Comparison of ENCODE assay signal across 10 cellular contexts in genomic region chr9:76904661-76905457, GRCh38. TPM values are rescaled to one million over a fixed set of nuclear protein-coding genes. Genes with fewer than 3 reads are reported as not detected.
A peak's percentile ranks its signal among the peaks of the same experiment; 100 is the strongest.
DNase-seq lines count a peak whose midpoint lies in the region; ATAC-seq and TF ChIP-seq lines count a peak whose summit lies in the region.
"Had no signal": no experiment of that assay in that cellular context is flagged by ENCODE, and none has a peak within 500 bp of the region (broad histone marks: within the 10 kb centered on the region; RNA-seq: fewer than 3 reads in every experiment).

No MANE protein-coding gene starts in this region.

- peaks cover 32% of the 10 kb centered on the region for H3K4me1 ChIP-seq in stomach smooth muscle (ENCODE audit: control insufficient read depth, insufficient read depth, low read length)

- H3K4me3 ChIP-seq in Jurkat, Clone E6-1 (ENCODE audit: low read length): no peak overlapping the region
- H3K4me3 ChIP-seq in astrocyte of the spinal cord (ENCODE audit: low read depth, low read length): peak overlapping the region; percentile 55
- H3K4me3 ChIP-seq in stomach smooth muscle (ENCODE audit: low read length in 2 of 2): peak overlapping the region; percentile 91 to 97

- no peaks in the 10 kb centered on the region for H3K9me3 ChIP-seq in stomach smooth muscle (ENCODE audit: control insufficient read depth in 2 of 2, low read length in 2 of 2)

- ATAC-seq in HG03139 (IDR thresholded peaks at IDR 0.05; ENCODE audit: unreplicated experiment) (no peak), HG03354 (IDR thresholded peaks at IDR 0.05; ENCODE audit: poor library complexity, severe bottlenecking, unreplicated experiment) (no peak)

- in situ Hi-C loops in astrocyte of the spinal cord (cut with HindIII; ENCODE audit: low sequenced_read_pairs): no loop called here

- H3K9ac ChIP-seq in stomach smooth muscle (ENCODE audit: low read length in 2 of 2): peak overlapping the region; percentile 94 to 97

- peak overlapping the region; percentile 85 for H3K27ac ChIP-seq in layer of hippocampus (ENCODE audit: low read depth, low read length)
- H3K27ac ChIP-seq in stomach smooth muscle (ENCODE audit: low read length): peak overlapping the region; percentile 96
- H3K27ac ChIP-seq: SK-N-MC had no signal

- TF ChIP-seq CTCF in astrocyte of the spinal cord (IDR thresholded peaks at IDR 0.05; ENCODE audit: low read depth, low read length): no peak

- H3K27me3 ChIP-seq in layer of hippocampus (ENCODE audit: control insufficient read depth, insufficient read depth, low read length) (no peaks in the 10 kb centered on the region), stomach smooth muscle (ENCODE audit: control insufficient read depth in 1 of 2, insufficient read depth in 2 of 2, low read length in 2 of 2) (no peaks in the 10 kb centered on the region)

- H3K36me3 ChIP-seq in stomach smooth muscle (ENCODE audit: control insufficient read depth in 2 of 2, insufficient read depth in 2 of 2, low read length in 2 of 2): peaks cover 3 to 5% of the 10 kb centered on the region in 2 donors

- DNase-seq in Jurkat, Clone E6-1 (ENCODE audit: low read depth, low spot score): peak; percentile 10
- DNase-seq in astrocyte of the spinal cord (ENCODE audit: low read depth, low spot score) (no peak), NCI-H1436 (lab: John Stamatoyannopoulos, UW) (no peak), COLO829 (ENCODE audit: low spot score) (no peak)
- DNase-seq: KG1 had no signal

RNA-seq across cellular contexts. Expression of gene PRUNE2, which starts 1.1 kb away (rescaled TPM):
- not detected for polyA plus RNA-seq in Jurkat, Clone E6-1 (2012; ENCODE audit: insufficient read depth, insufficient read length)
